Comparison of ENCODE assay signal across 1 cellular context in the genomic region with DNA sequence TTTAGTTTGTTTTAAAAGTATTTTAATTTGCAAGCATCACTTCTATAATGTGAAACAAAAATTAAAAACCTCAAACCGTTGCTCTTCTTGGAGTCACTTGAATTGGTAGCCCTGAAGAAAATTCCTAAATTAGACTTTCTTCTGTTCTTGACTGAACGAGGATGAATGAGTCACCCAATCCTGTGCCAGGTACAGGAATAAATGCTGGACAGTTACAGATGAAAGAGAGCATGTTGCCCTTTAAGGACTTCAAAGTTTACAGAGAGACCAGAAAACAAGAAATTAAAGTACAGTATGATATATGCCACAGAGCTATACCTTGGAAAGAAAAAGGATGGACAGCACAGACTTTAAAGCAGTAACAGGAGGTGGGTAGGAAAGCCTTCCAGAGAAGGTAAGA.
TF ChIP-seq lines count a peak whose summit lies in the region.

No MANE protein-coding gene starts in this region.

TF ChIP-seq in A549, 52 proteins besides CTCF, POLR2A, EP300 and RAD21 (continued from another document):
- TF ChIP-seq FOSL2 (IDR thresholded peaks at IDR 0.05), result no peak
- peak; percentile 34; the same call in 1 of the 2 replicates for TF ChIP-seq FOSL2 (CRISPR knock-in tag; IDR thresholded peaks at IDR 0.05)
TF ChIP-seq in A549: peak in this region for 1.
